Comparison of ENCODE assay signal across 1 cellular context in genomic region chr5:33890147-33890546, GRCh38.
TF ChIP-seq lines count a peak whose summit lies in the region.

No MANE protein-coding gene starts in this region.

TF ChIP-seq in WTC11, 78 proteins besides CTCF, POLR2A, EP300 and RAD21 (continued from another document):
- TF ChIP-seq ZSCAN18 (CRISPR knock-in tag; IDR thresholded peaks at IDR 0.05) (no peak), ZNF416 (CRISPR knock-in tag; IDR thresholded peaks at IDR 0.05) (no peak), FOXK1 (CRISPR knock-in tag; IDR thresholded peaks at IDR 0.05) (no peak), ERG (CRISPR knock-in tag; IDR thresholded peaks at IDR 0.05) (no peak), FOXJ3 (CRISPR knock-in tag; IDR thresholded peaks at IDR 0.05; ENCODE audit: borderline replicate concordance) (no peak), ESRRA (CRISPR knock-in tag; IDR thresholded peaks at IDR 0.05; ENCODE audit: borderline replicate concordance) (no peak), AFF4 (CRISPR knock-in tag; IDR thresholded peaks at IDR 0.05; ENCODE audit: borderline replicate concordance) (no peak), MAX (CRISPR knock-in tag; IDR thresholded peaks at IDR 0.05) (no peak), FOXP1 (CRISPR knock-in tag; IDR thresholded peaks at IDR 0.05; ENCODE audit: borderline replicate concordance) (no peak), CDX4 (CRISPR knock-in tag; IDR thresholded peaks at IDR 0.05; ENCODE audit: borderline replicate concordance) (no peak)
